ENCODE assay signal across 8 cellular contexts in the genomic region with DNA sequence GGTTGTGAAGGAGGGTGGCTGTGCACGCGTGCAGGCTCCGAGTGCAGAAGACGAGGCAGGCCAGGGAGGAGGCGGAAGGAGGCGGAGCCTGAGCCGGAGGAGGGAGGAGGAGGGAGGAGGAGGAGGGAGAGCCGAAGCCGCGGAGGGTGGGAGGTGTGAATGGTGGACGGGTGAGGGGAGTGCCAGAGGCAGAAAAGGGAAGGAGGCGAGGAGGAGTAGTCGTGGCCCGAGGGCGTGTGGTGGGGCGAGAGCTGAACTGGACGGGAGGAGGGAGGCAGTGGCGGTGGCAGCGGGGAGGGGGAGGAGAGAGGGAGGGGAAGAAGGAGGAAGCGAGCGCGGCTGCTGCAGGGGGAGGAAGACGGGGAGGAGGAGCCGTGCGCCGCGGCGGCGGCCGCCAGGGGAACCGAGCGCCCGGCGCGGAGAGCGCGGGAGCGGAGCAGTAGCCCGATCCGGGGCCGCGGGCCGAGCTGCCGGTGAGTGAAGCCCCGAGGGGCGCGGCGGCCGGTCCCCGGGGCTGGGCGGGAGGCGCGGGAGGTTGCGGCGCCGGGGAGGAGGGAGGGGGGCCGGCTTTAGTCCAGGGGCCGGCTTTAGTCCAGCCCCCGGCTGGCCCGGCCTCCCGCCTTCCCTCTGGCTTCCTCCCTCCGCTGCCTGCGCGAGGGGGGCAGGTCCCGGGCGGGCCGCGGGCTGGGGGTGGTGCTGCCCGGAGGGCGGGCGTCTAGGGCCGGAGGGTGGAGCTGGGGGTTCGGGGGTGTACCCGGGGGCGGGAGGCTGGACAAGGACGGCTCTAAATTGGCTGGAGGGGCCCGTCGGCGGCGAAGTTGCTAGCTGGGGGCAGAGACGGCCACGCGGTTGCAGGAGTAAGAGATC. TPM values are rescaled to one million over a fixed set of nuclear protein-coding genes. Genes with fewer than 3 reads are reported as not detected.
DNase-seq lines count a peak whose midpoint lies in the region; ATAC-seq and TF ChIP-seq lines count a peak whose summit lies in the region.

Gene TMEM164 (plus strand): TSS at position 815 of the 867 bp plus-strand sequence. CDS start 661 bp downstream, outside the sequence.

- H3K4me3 ChIP-seq in GM12875 (ENCODE audit: low read depth, low read length) (peak within 1 kb of the TSS; percentile 70), adrenal gland (peak within 1 kb of the TSS; percentile 8 to 82 (median 40)), left ventricle myocardium inferior (peak within 1 kb of the TSS; percentile 74), prostate gland (peak within 1 kb of the TSS; percentile 47 to 50), urinary bladder (ENCODE audit: low read depth, low read length) (peak within 1 kb of the TSS; percentile 72)

- WGBS in adrenal gland, 4 donors, result 0 to 24% (median 7%) methylated on average over 17 to 72 of the region's 83 CpGs
- under 1% methylated on average over 53 of the region's 83 CpGs for WGBS in prostate gland
- WGBS in urinary bladder, result under 1% methylated on average over 69 of the region's 83 CpGs

- ATAC-seq in HG02623 (IDR thresholded peaks at IDR 0.05; ENCODE audit: unreplicated experiment), result peak; percentile 74

- H3K27ac ChIP-seq in adrenal gland (peak within 1 kb of the TSS in 4 of 5 donors; percentile 78 to 98 (median 86)), left ventricle myocardium inferior (replicated peaks) (peak within 1 kb of the TSS; percentile 94), prostate gland (peak within 1 kb of the TSS; percentile 79 to 88), urinary bladder (ENCODE audit: low read depth) (peak within 1 kb of the TSS; percentile 89)

- DNase-seq in NCI-H1105 treated with DMSO at 0.1 percent for 48 hours (lab: John Stamatoyannopoulos, UW) (peak; percentile 73), T-helper 1 cell (peak; percentile 59 to 87 (median 67)), adrenal gland (peak; percentile 78 to 89 (median 86)), left ventricle myocardium inferior (peak; percentile 86), prostate gland (ENCODE audit: low spot score) (peak; percentile 69)

- H3K4me1 ChIP-seq in adrenal gland (replicated peaks in 1 of 2) (peaks cover 13 to 24% of the 10 kb centered on the region in 2 donors), left ventricle myocardium inferior (peaks cover 42% of the 10 kb centered on the region), prostate gland (replicated peaks) (no peaks in the 10 kb centered on the region), urinary bladder (ENCODE audit: insufficient read depth) (no peaks in the 10 kb centered on the region)

- TF ChIP-seq POLR2A in adrenal gland (IDR thresholded peaks at IDR 0.05) (peak; percentile 23 to 25), prostate gland (IDR thresholded peaks at IDR 0.05) (peak; percentile 6)

- TF ChIP-seq CTCF in GM12875 (IDR thresholded peaks at IDR 0.05; ENCODE audit: borderline replicate concordance, insufficient read depth, low read depth, low read length), result 0 out of 2 replicates have a peak, but pooled peaks have one; percentile 12
- TF ChIP-seq CTCF in adrenal gland (IDR thresholded peaks at IDR 0.05), result peak in 3 of 6 experiments; percentile 17 to 43 (median 21)
- peak; percentile 43 for TF ChIP-seq CTCF in left ventricle myocardium inferior (IDR thresholded peaks at IDR 0.05; ENCODE audit: borderline replicate concordance)
- peak in 2 of 4 experiments; percentile 20 to 35 for TF ChIP-seq CTCF in prostate gland (IDR thresholded peaks at IDR 0.05)

- H3K36me3 ChIP-seq in adrenal gland (replicated peaks in 1 of 2) (no peaks in the 10 kb centered on the region), left ventricle myocardium inferior (no peaks in the 10 kb centered on the region), prostate gland (no peaks in the 10 kb centered on the region), urinary bladder (ENCODE audit: insufficient read depth) (no peaks in the 10 kb centered on the region)

- intact Hi-C loops in adrenal gland (cut with DNase I) (no loop called here), left ventricle myocardium inferior (cut with micrococcal nuclease) (no loop called here), prostate gland (cut with DNase I) (loop anchor here (10.0 kb wide), 2 partner anchors 88 to 112 kb away; no protein-coding TSS in a partner anchor)

- no peaks in the 10 kb centered on the region for H3K9me3 ChIP-seq in adrenal gland (replicated peaks in 1 of 3)
- H3K9me3 ChIP-seq in left ventricle myocardium inferior (replicated peaks), result no peaks in the 10 kb centered on the region
- H3K9me3 ChIP-seq in prostate gland, result no peaks in the 10 kb centered on the region

- H3K27me3 ChIP-seq in adrenal gland (peaks cover 4% of the 10 kb centered on the region), left ventricle myocardium inferior (ENCODE audit: low read depth) (no peaks in the 10 kb centered on the region), prostate gland (replicated peaks; ENCODE audit: insufficient read depth) (no peaks in the 10 kb centered on the region)

RNA-seq across cellular contexts. Expression of gene TMEM164, which starts in this region (rescaled TPM):
- total RNA-seq in adrenal gland (10 to 100 TPM; 17.2 to 32.2 (median 27.0) TPM), left ventricle myocardium inferior (48.3 TPM), prostate gland (100 to 1,000 TPM in 1 of 2 donors, 10 to 100 TPM in 1; 45.5 to 445 TPM), urinary bladder (10.3 TPM)
- polyA plus RNA-seq in adrenal gland (10 to 100 TPM in 1 of 3 donors, 1 to 10 TPM in 2; 8.7 to 27.3 (median 8.9) TPM), urinary bladder (12.4 TPM)

Comparison
In these comparisons a context has a peak if more than half of its experiments do, and no peak if none do; other contexts are left out.
1. Peak in every context shown above with its lines: DNase-seq, ATAC-seq, H3K4me3 ChIP-seq and H3K27ac ChIP-seq.